In genomic region chr9:18185196-18185595, GRCh38 we compare ENCODE assay signal across 23 cellular contexts.
DNase-seq lines count a peak whose midpoint lies in the region; ATAC-seq and TF ChIP-seq lines count a peak whose summit lies in the region.
"Had no signal": no experiment of that assay in that cellular context is flagged by ENCODE, and none has a peak within 500 bp of the region (broad histone marks: within the 10 kb centered on the region; RNA-seq: fewer than 3 reads in every experiment).

No MANE protein-coding gene starts in this region.

- H3K4me1 Mint-ChIP-seq in stimulated activated memory B cell treated with anti-CD40 and anti-IgM and Interleukin-4, amounts not matched to agents 10 μg/mL and 1 μg/mL and 100 μg/mL, for 72 hours = no peaks in the 10 kb centered on the region
- H3K4me1 Mint-ChIP-seq: H9 had no signal

- H3K27ac Mint-ChIP-seq in stimulated activated memory B cell treated with anti-CD40 and anti-IgM and Interleukin-4, amounts not matched to agents 10 μg/mL and 1 μg/mL and 100 μg/mL, for 72 hours = no peak overlapping the region
- H3K27ac Mint-ChIP-seq: H9; T-helper 1 cell treated with Interleukin-12 subunit alpha and Interleukin-12 subunit beta and Interleukin-4 antibody, amounts not matched to agents 30 μg/mL and 1 μg/mL, for 36 hours had no signal

- no peak overlapping the region for H3K4me3 Mint-ChIP-seq in stimulated activated memory B cell treated with anti-CD40 and anti-IgM and Interleukin-4, amounts not matched to agents 10 μg/mL and 1 μg/mL and 100 μg/mL, for 72 hours
- H3K4me3 Mint-ChIP-seq: H9; T-helper 1 cell treated with Interleukin-12 subunit alpha and Interleukin-12 subunit beta and Interleukin-4 antibody, amounts not matched to agents 30 μg/mL and 1 μg/mL, for 36 hours had no signal

- ATAC-seq in left colon (peak; percentile 80), GM18502 (IDR thresholded peaks at IDR 0.05; ENCODE audit: poor library complexity, unreplicated experiment) (no peak), GM19324 (IDR thresholded peaks at IDR 0.05; ENCODE audit: low FRiP score, unreplicated experiment) (no peak)
- ATAC-seq in stimulated activated memory B cell treated with anti-CD40 and anti-IgM and Interleukin-4, amounts not matched to agents 10 μg/mL and 1 μg/mL and 100 μg/mL, for 72 hours = no peak
- ATAC-seq: heart left ventricle had no signal

- DNase-seq in A172 (ENCODE audit: low spot score) = peak; percentile 9
- peak; percentile 11 for DNase-seq in M059J (ENCODE audit: low read depth)
- peak; percentile 78 for DNase-seq in epithelial cell of esophagus (ENCODE audit: low read depth)
- peak; percentile 13 to 54 for DNase-seq in left colon
- no peak for DNase-seq in middle frontal gyrus (ENCODE audit: extremely low spot score, low spot score)
- DNase-seq: activated CD4-positive, alpha-beta T cell treated with anti-CD3 and anti-CD28 coated beads, Interleukin-2, amount 50 U/mL, for 4 hours; H9; heart left ventricle; IMR-90; kidney; midbrain; NCI-H1694 treated with DMSO at 0.1 percent for 48 hours; NCI-H510A; SHP77 treated with DMSO at 0.1 percent for 48 hours; spleen; WERI-Rb-1 had no signal

- no peaks in the 10 kb centered on the region for H3K9me3 Mint-ChIP-seq in stimulated activated memory B cell treated with anti-CD40 and anti-IgM and Interleukin-4, amounts not matched to agents 10 μg/mL and 1 μg/mL and 100 μg/mL, for 72 hours
- H3K9me3 Mint-ChIP-seq: T-helper 1 cell treated with Interleukin-12 subunit alpha and Interleukin-12 subunit beta and Interleukin-4 antibody, amounts not matched to agents 30 μg/mL and 1 μg/mL, for 36 hours had no signal

- H3K36me3 Mint-ChIP-seq in stimulated activated memory B cell treated with anti-CD40 and anti-IgM and Interleukin-4, amounts not matched to agents 10 μg/mL and 1 μg/mL and 100 μg/mL, for 72 hours = no peaks in the 10 kb centered on the region

- no peak for TF ChIP-seq CTCF in epithelial cell of esophagus (IDR thresholded peaks at IDR 0.05; ENCODE audit: insufficient read depth, low read depth, low read length, missing control alignments)

- intact Hi-C loops in left colon (cut with DNase I, micrococcal nuclease) = no loop called here

- H3K27me3 Mint-ChIP-seq in stimulated activated memory B cell treated with anti-CD40 and anti-IgM and Interleukin-4, amounts not matched to agents 10 μg/mL and 1 μg/mL and 100 μg/mL, for 72 hours = no peaks in the 10 kb centered on the region

- H3K4me3 ChIP-seq in epithelial cell of esophagus (ENCODE audit: low read length) = no peak overlapping the region
- H3K4me3 ChIP-seq: BLaER1, cardiac muscle cell, heart left ventricle, spleen, vagina had no signal
